Comparison of ENCODE assay signal across 11 cellular contexts in the genomic region with DNA sequence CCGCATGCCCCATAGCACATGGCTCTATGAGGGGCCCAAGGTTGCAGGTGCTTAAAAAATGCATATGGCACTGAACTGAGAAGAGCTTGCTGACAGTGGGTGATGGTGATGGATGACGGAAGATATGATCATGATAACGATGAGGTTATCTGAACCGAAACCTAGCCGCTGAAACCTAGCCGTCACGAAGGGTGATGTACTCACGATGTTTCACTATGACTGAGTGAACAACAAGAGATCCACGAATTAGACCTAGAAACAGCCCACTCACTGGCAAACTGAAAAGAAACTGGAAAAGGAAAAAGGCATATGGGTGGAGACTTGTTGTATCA. TPM values are rescaled to one million over a fixed set of nuclear protein-coding genes. Genes with fewer than 3 reads are reported as not detected.
DNase-seq lines count a peak whose midpoint lies in the region; ATAC-seq and TF ChIP-seq lines count a peak whose summit lies in the region.
"Had no signal": no experiment of that assay in that cellular context is flagged by ENCODE, and none has a peak within 500 bp of the region (broad histone marks: within the 10 kb centered on the region; RNA-seq: fewer than 3 reads in every experiment).

No MANE protein-coding gene starts in this region.

- peaks cover 10% of the 10 kb centered on the region for H3K36me3 Mint-ChIP-seq in activated CD4-positive, alpha-beta T cell treated with anti-CD3 and anti-CD28 coated beads for 36 hours (ENCODE audit: low read depth)
- no peaks in the 10 kb centered on the region for H3K36me3 Mint-ChIP-seq in Caco-2 (ENCODE audit: insufficient read depth, unreplicated experiment)

- intact Hi-C loops in activated CD4-positive, alpha-beta T cell treated with anti-CD3 and anti-CD28 coated beads for 36 hours (cut with DNase I, micrococcal nuclease): loop anchor here (1.0 to 10.0 kb wide), 12 partner anchors 26 to 982 kb away; partner anchors contain the start of gene BCL6 (in 1 of the 2)
- intact Hi-C loops in Caco-2 (cut with micrococcal nuclease; ENCODE audit: unreplicated experiment) (no loop called here), prostate gland (cut with DNase I) (no loop called here)

- H3K4me1 ChIP-seq in Caco-2 (peaks cover 16% of the 10 kb centered on the region), prostate gland (replicated peaks) (no peaks in the 10 kb centered on the region)

- POLR2A ChIA-PET in activated CD4-positive, alpha-beta T cell treated with anti-CD3 and anti-CD28 coated beads for 36 hours (lab: Charles Lee): interaction anchor here (0.6 to 1.6 kb wide), 11 partner anchors 14 to 496 kb away, joined by 3 to 11 read pairs (median 5); partner anchors contain the start of gene BCL6
- POLR2A ChIA-PET in Caco-2 (lab: Charles Lee): no interaction called here

- H3K4me1 Mint-ChIP-seq in activated CD4-positive, alpha-beta T cell treated with anti-CD3 and anti-CD28 coated beads for 36 hours: peaks cover 93% of the 10 kb centered on the region
- peaks cover 22% of the 10 kb centered on the region for H3K4me1 Mint-ChIP-seq in Caco-2 (ENCODE audit: low read depth, unreplicated experiment)

- H3K4me3 Mint-ChIP-seq in activated CD4-positive, alpha-beta T cell treated with anti-CD3 and anti-CD28 coated beads for 36 hours: peak overlapping the region; percentile 34
- H3K4me3 Mint-ChIP-seq in Caco-2 (ENCODE audit: unreplicated experiment): no peak overlapping the region

- H3K4me3 ChIP-seq in Caco-2 (ENCODE audit: low read depth, low read length) (no peak overlapping the region), prostate gland (no peak overlapping the region)
- H3K4me3 ChIP-seq: suprapubic skin had no signal

- H3K27ac ChIP-seq in prostate gland (no peak overlapping the region), substantia nigra (ENCODE audit: low read depth, low read length, poor library complexity, severe bottlenecking) (no peak overlapping the region)
- H3K27ac ChIP-seq: suprapubic skin had no signal

- BruUV-seq in Caco-2 (replicated peaks; lab: Mats Ljungman, UMichigan): no TSS peak

- H3K36me3 ChIP-seq in Caco-2 (ENCODE audit: control insufficient read depth, insufficient read depth, low read length): no peaks in the 10 kb centered on the region
- no peaks in the 10 kb centered on the region for H3K36me3 ChIP-seq in prostate gland
- H3K36me3 ChIP-seq: suprapubic skin had no signal

- TF ChIP-seq POLR2A in prostate gland (IDR thresholded peaks at IDR 0.05): no peak

- TF ChIP-seq CTCF in Caco-2 (IDR thresholded peaks at IDR 0.05; ENCODE audit: insufficient read depth in 1 of 2, low read depth in 1 of 2, low read length in 1 of 2, severe bottlenecking in 1 of 2, unreplicated experiment in 1 of 2) (no peak), prostate gland (IDR thresholded peaks at IDR 0.05) (no peak)

- peak overlapping the region; percentile 81 for H3K27ac Mint-ChIP-seq in activated CD4-positive, alpha-beta T cell treated with anti-CD3 and anti-CD28 coated beads for 36 hours
- no peak overlapping the region for H3K27ac Mint-ChIP-seq in Caco-2 (ENCODE audit: unreplicated experiment)

- CTCF ChIA-PET in activated CD4-positive, alpha-beta T cell treated with anti-CD3 and anti-CD28 coated beads for 36 hours (lab: Charles Lee): interaction anchor here (0.9 to 6.1 kb wide), 8 partner anchors 33 to 1237 kb away, joined by 3 to 56 read pairs (median 3); partner anchors contain the start of gene BCL6
- CTCF ChIA-PET in Caco-2 (lab: Charles Lee): interaction anchor here (1.1 kb wide), 1 partner anchor 63 kb away, joined by 3 read pairs; no protein-coding TSS in a partner anchor

- H3K9me3 Mint-ChIP-seq in activated CD4-positive, alpha-beta T cell treated with anti-CD3 and anti-CD28 coated beads for 36 hours (ENCODE audit: low read depth): peaks cover 6% of the 10 kb centered on the region
- H3K9me3 Mint-ChIP-seq in Caco-2 (ENCODE audit: unreplicated experiment): peaks cover 21% of the 10 kb centered on the region

- H3K27me3 ChIP-seq in Caco-2 (replicated peaks; ENCODE audit: control insufficient read depth, insufficient read depth, low read length) (no peaks in the 10 kb centered on the region), prostate gland (replicated peaks; ENCODE audit: insufficient read depth) (no peaks in the 10 kb centered on the region)
- H3K27me3 ChIP-seq: suprapubic skin had no signal

- H3K27me3 Mint-ChIP-seq in activated CD4-positive, alpha-beta T cell treated with anti-CD3 and anti-CD28 coated beads for 36 hours: no peaks in the 10 kb centered on the region
- no peaks in the 10 kb centered on the region for H3K27me3 Mint-ChIP-seq in Caco-2 (ENCODE audit: insufficient read depth, unreplicated experiment)

- peak; percentile 86 for DNase-seq in activated CD4-positive, alpha-beta T cell treated with anti-CD3 and anti-CD28 coated beads for 36 hours
- DNase-seq in stimulated activated CD4-positive, alpha-beta T cell treated with anti-CD3 and anti-CD28 coated beads, Interleukin-1b, Interleukin-23, amount 100 ng/mL, for 4 hours (ENCODE audit: low read depth in 2 of 2): peak; percentile 31 to 44
- DNase-seq in Caco-2 (no peak), NCI-H774 (lab: John Stamatoyannopoulos, UW) (no peak), prostate gland (ENCODE audit: low spot score) (no peak), substantia nigra (lab: John Stamatoyannopoulos, UW) (no peak)
- DNase-seq: caudate nucleus, NCI-H510A treated with DMSO at 0.1 percent for 48 hours had no signal

- WGBS in prostate gland: 94% methylated on average over 9 of the region's 9 CpGs

- ATAC-seq in GM18868 (IDR thresholded peaks at IDR 0.05; ENCODE audit: unreplicated experiment) (peak; percentile 87), HG02840 (IDR thresholded peaks at IDR 0.05; ENCODE audit: low FRiP score, unreplicated experiment) (peak; percentile 67)
- ATAC-seq in activated CD4-positive, alpha-beta T cell treated with anti-CD3 and anti-CD28 coated beads for 36 hours: peak; percentile 60

- H3K9me3 ChIP-seq in Caco-2: no peaks in the 10 kb centered on the region
- no peaks in the 10 kb centered on the region for H3K9me3 ChIP-seq in prostate gland
- H3K9me3 ChIP-seq: suprapubic skin had no signal

RNA-seq across cellular contexts. Expression of gene BCL6, which starts 57.6 kb away (rescaled TPM):
- 10 to 100 TPM; 42.9 to 52.8 TPM for total RNA-seq in activated CD4-positive, alpha-beta T cell treated with anti-CD3 and anti-CD28 coated beads for 36 hours
- 35.8 and 40.4 TPM in 2 replicates for total RNA-seq in Caco-2 (2022)
- 100 to 1,000 TPM in 1 of 2 donors, 10 to 100 TPM in 1; 50.1 to 105 TPM for total RNA-seq in prostate gland

Comparison
In these comparisons a context has a peak if more than half of its experiments do, and no peak if none do; other contexts are left out.
1. DNase-seq: peak in activated CD4-positive, alpha-beta T cell treated with anti-CD3 and anti-CD28 coated beads for 36 hours (single experiment) and stimulated activated CD4-positive, alpha-beta T cell treated with anti-CD3 and anti-CD28 coated beads, Interleukin-1b, Interleukin-23, amount 100 ng/mL, for 4 hours (2 of 2); none in Caco-2 (0 of 2), NCI-H774 (single experiment), prostate gland (single experiment) and substantia nigra (0 of 49).
2. intact Hi-C loops: an anchor here in activated CD4-positive, alpha-beta T cell treated with anti-CD3 and anti-CD28 coated beads for 36 hours (1.0 to 10.0 kb wide); none called in Caco-2 and prostate gland.
3. Peak in every context shown above with its lines, with median percentiles within 50 percentile points of each other: ATAC-seq.